ENCODE assay signal across 8 cellular contexts in the genomic region with DNA sequence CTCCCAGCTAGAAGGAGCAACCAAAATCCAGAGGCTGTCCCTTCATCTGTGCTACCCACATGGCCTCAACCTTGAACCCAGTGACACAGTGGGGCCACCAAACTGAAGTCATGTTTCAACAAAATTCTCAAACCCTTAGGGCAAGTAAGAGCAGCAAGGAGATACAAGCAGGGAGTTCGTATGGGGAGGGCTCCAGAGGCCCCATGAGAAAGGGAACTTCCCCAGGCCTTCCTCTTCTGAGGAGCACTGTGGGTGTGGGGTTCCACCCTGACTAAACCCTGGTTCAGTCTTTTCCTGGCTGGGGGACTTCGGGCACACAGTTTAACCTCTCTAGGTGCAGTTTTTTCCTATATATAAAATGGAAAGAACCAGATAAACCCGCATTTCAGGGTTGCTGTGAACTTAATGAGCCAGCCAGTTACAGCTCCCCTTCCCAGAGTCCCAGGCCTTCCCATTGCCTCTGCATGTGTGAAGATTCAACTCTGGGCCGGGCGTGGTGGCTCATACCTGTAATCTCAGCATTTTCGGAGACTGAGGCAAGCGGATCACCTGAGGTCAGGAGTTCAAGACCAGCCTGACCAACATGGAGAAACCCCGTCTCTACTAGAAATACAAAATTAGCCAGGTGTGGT. TPM values are rescaled to one million over a fixed set of nuclear protein-coding genes. Genes with fewer than 3 reads are reported as not detected.
DNase-seq lines count a peak whose midpoint lies in the region; TF ChIP-seq lines count a peak whose summit lies in the region.

No MANE protein-coding gene starts in this region.

- DNase-seq in GM10248 (ENCODE audit: extremely low spot score) (peak; percentile 66), RWPE1 (ENCODE audit: low spot score) (no peak), sigmoid colon (no peak), vagina (ENCODE audit: extremely low spot score in 2 of 2) (no peak), retina (no peak), NCI-H1092 (lab: John Stamatoyannopoulos, UW) (no peak), Caco-2 (no peak)

- H3K27ac ChIP-seq in RWPE1 (peak overlapping the region; percentile 78), sigmoid colon (peak overlapping the region; percentile 27 to 64 (median 50)), vagina (no peak overlapping the region)

- no peaks in the 10 kb centered on the region for H3K9me3 Mint-ChIP-seq in dendritic cell treated with granulocyte-macrophage colony-stimulating factor and Interleukin-4, amounts not matched to agents 40 ng/mL and 50 ng/mL, for 4 days
- H3K9me3 Mint-ChIP-seq in Caco-2 (ENCODE audit: unreplicated experiment), result no peaks in the 10 kb centered on the region

- no peaks in the 10 kb centered on the region for H3K36me3 ChIP-seq in sigmoid colon
- no peaks in the 10 kb centered on the region for H3K36me3 ChIP-seq in vagina
- H3K36me3 ChIP-seq in Caco-2 (ENCODE audit: control insufficient read depth, insufficient read depth, low read length), result no peaks in the 10 kb centered on the region

- TF ChIP-seq CTCF in GM10248 (IDR thresholded peaks at IDR 0.05; ENCODE audit: control extremely low read depth, extremely low read depth, low read depth, missing control alignments) (no peak), RWPE1 (conservative IDR thresholded peaks at IDR 0.05; ENCODE audit: low read depth) (no peak), sigmoid colon (IDR thresholded peaks at IDR 0.05) (no peak), vagina (IDR thresholded peaks at IDR 0.05) (no peak), Caco-2 (IDR thresholded peaks at IDR 0.05; ENCODE audit: insufficient read depth in 1 of 2, low read depth in 1 of 2, low read length in 1 of 2, severe bottlenecking in 1 of 2, unreplicated experiment in 1 of 2) (no peak)

- POLR2A ChIA-PET in GM10248 (lab: Yijun Ruan, JAX) (no interaction called here), RWPE1 (lab: Yijun Ruan, JAX; ENCODE audit: low non-redundant PET) (interaction anchor here (0.8 kb wide), 1 partner anchor 55 kb away, joined by 3 read pairs; no protein-coding TSS in a partner anchor), Caco-2 (lab: Charles Lee) (no interaction called here)

- TF ChIP-seq EP300 in sigmoid colon (IDR thresholded peaks at IDR 0.05), result no peak

- peak overlapping the region; percentile 30 for H3K4me3 Mint-ChIP-seq in dendritic cell treated with granulocyte-macrophage colony-stimulating factor and Interleukin-4, amounts not matched to agents 40 ng/mL and 50 ng/mL, for 4 days
- no peak overlapping the region for H3K4me3 Mint-ChIP-seq in Caco-2 (ENCODE audit: unreplicated experiment)

- 72 to 75% methylated on average over 8 of the region's 8 CpGs for WGBS in sigmoid colon, 2 donors

- no peaks in the 10 kb centered on the region for H3K27me3 ChIP-seq in sigmoid colon
- no peaks in the 10 kb centered on the region for H3K27me3 ChIP-seq in vagina
- H3K27me3 ChIP-seq in Caco-2 (replicated peaks; ENCODE audit: control insufficient read depth, insufficient read depth, low read length), result no peaks in the 10 kb centered on the region

- peaks cover 89% of the 10 kb centered on the region for H3K4me1 Mint-ChIP-seq in dendritic cell treated with granulocyte-macrophage colony-stimulating factor and Interleukin-4, amounts not matched to agents 40 ng/mL and 50 ng/mL, for 4 days (ENCODE audit: low read depth)
- peaks cover 6% of the 10 kb centered on the region for H3K4me1 Mint-ChIP-seq in Caco-2 (ENCODE audit: low read depth, unreplicated experiment)

- intact Hi-C loops in dendritic cell treated with granulocyte-macrophage colony-stimulating factor and Interleukin-4, amounts not matched to agents 40 ng/mL and 50 ng/mL, for 4 days (cut with micrococcal nuclease), result loop anchor here (10.0 kb wide), 1 partner anchor 310 kb away; the partner anchor contains the start of gene PTAFR
- intact Hi-C loops in sigmoid colon (cut with DNase I), result no loop called here
- intact Hi-C loops in vagina (cut with DNase I), result loop anchor here (10.0 kb wide), 1 partner anchor 120 kb away; no protein-coding TSS in a partner anchor
- intact Hi-C loops in Caco-2 (cut with micrococcal nuclease; ENCODE audit: unreplicated experiment), result no loop called here

- H3K27ac Mint-ChIP-seq in dendritic cell treated with granulocyte-macrophage colony-stimulating factor and Interleukin-4, amounts not matched to agents 40 ng/mL and 50 ng/mL, for 4 days, result peak overlapping the region; percentile 88
- no peak overlapping the region for H3K27ac Mint-ChIP-seq in Caco-2 (ENCODE audit: unreplicated experiment)

- H3K4me3 ChIP-seq in sigmoid colon, result no peak overlapping the region
- H3K4me3 ChIP-seq in vagina, result no peak overlapping the region
- H3K4me3 ChIP-seq in Caco-2 (ENCODE audit: low read depth, low read length), result no peak overlapping the region

- H3K4me1 ChIP-seq in sigmoid colon (no peaks in the 10 kb centered on the region), vagina (peaks cover 18% of the 10 kb centered on the region), Caco-2 (no peaks in the 10 kb centered on the region)

- TF ChIP-seq POLR2A in sigmoid colon (IDR thresholded peaks at IDR 0.05) (no peak), vagina (IDR thresholded peaks at IDR 0.05) (no peak)

- H3K27me3 Mint-ChIP-seq in dendritic cell treated with granulocyte-macrophage colony-stimulating factor and Interleukin-4, amounts not matched to agents 40 ng/mL and 50 ng/mL, for 4 days, result no peaks in the 10 kb centered on the region
- no peaks in the 10 kb centered on the region for H3K27me3 Mint-ChIP-seq in Caco-2 (ENCODE audit: insufficient read depth, unreplicated experiment)

- no peaks in the 10 kb centered on the region for H3K36me3 Mint-ChIP-seq in dendritic cell treated with granulocyte-macrophage colony-stimulating factor and Interleukin-4, amounts not matched to agents 40 ng/mL and 50 ng/mL, for 4 days (ENCODE audit: low read depth)
- no peaks in the 10 kb centered on the region for H3K36me3 Mint-ChIP-seq in Caco-2 (ENCODE audit: insufficient read depth, unreplicated experiment)

- CTCF ChIA-PET in GM10248 (lab: Yijun Ruan, JAX), result interaction anchor here (1.0 to 2.3 kb wide), 3 partner anchors 10 to 345 kb away, joined by 4 read pairs; no protein-coding TSS in a partner anchor
- CTCF ChIA-PET in RWPE1 (lab: Yijun Ruan, JAX), result interaction anchor here (0.6 kb wide), 1 partner anchor 31 kb away, joined by 4 read pairs; no protein-coding TSS in a partner anchor
- CTCF ChIA-PET in Caco-2 (lab: Charles Lee), result no interaction called here

- BruUV-seq in Caco-2 (replicated peaks; lab: Mats Ljungman, UMichigan), result no TSS peak

- H3K9me3 ChIP-seq in sigmoid colon (no peaks in the 10 kb centered on the region), vagina (no peaks in the 10 kb centered on the region), Caco-2 (no peaks in the 10 kb centered on the region)

RNA-seq across cellular contexts. Expression of gene THEMIS2, which starts 8.0 kb away (rescaled TPM):
- total RNA-seq in sigmoid colon (10 to 100 TPM; 13.7 to 23.5 (median 18.9) TPM), vagina (21.9 TPM), Caco-2 (2022) (0.51 and 0.59 TPM in 2 replicates)
- polyA plus RNA-seq in sigmoid colon, result 10 to 100 TPM in 2 of 3 donors, 1 to 10 TPM in 1; 9.0 to 32.2 (median 14.8) TPM

RNA-seq across cellular contexts. Expression of gene PPP1R8, which starts 33.8 kb away (rescaled TPM):
- total RNA-seq in sigmoid colon (10 to 100 TPM; 25.8 to 37.5 (median 36.1) TPM), vagina (33.4 TPM), Caco-2 (2022) (37.2 and 40.6 TPM in 2 replicates)
- 10 to 100 TPM; 31.2 to 31.8 (median 31.7) TPM for polyA plus RNA-seq in sigmoid colon

RNA-seq across cellular contexts. Expression of gene RPA2, which starts 50.0 kb away (rescaled TPM):
- total RNA-seq in sigmoid colon (10 to 100 TPM; 13.8 to 30.0 (median 23.2) TPM), vagina (10.8 TPM), Caco-2 (2022) (56.1 and 71.0 TPM in 2 replicates)
- polyA plus RNA-seq in sigmoid colon, result 10 to 100 TPM; 26.4 to 34.9 (median 26.6) TPM

Comparison
In these comparisons a context has a peak if more than half of its experiments do, and no peak if none do; other contexts are left out.
1. intact Hi-C loops: an anchor here in dendritic cell treated with granulocyte-macrophage colony-stimulating factor and Interleukin-4, amounts not matched to agents 40 ng/mL and 50 ng/mL, for 4 days (10.0 kb wide) and vagina (10.0 kb wide); none called in sigmoid colon and Caco-2.